ENCODE assay signal across 10 cellular contexts in genomic region chr15:26260517-26261133, GRCh38.
DNase-seq lines count a peak whose midpoint lies in the region; ATAC-seq, FAIRE-seq and TF ChIP-seq lines count a peak whose summit lies in the region.
"Had no signal": no experiment of that assay in that cellular context is flagged by ENCODE, and none has a peak within 500 bp of the region (broad histone marks: within the 10 kb centered on the region; RNA-seq: fewer than 3 reads in every experiment).

No MANE protein-coding gene starts in this region.

- FAIRE-seq in keratinocyte (lab: Jason Lieb, UNC): no peak
- FAIRE-seq in GM12892 (lab: Jason Lieb, UNC): no peak
- FAIRE-seq: GM18507 had no signal

- no peaks in the 10 kb centered on the region for H3K36me3 Mint-ChIP-seq in activated naive CD8-positive, alpha-beta T cell treated with anti-CD3 and anti-CD28 coated beads, Interleukin-2, amount 50 U/mL, for 24 hours (ENCODE audit: low read depth)

- H4K20me1 ChIP-seq in keratinocyte (ENCODE audit: control insufficient read depth, extremely low read depth, insufficient read depth, low read length): no peaks in the 10 kb centered on the region

- no peak overlapping the region for H3K4me2 ChIP-seq in keratinocyte (ENCODE audit: control insufficient read depth, extremely low read depth, insufficient read depth, low read depth, low read length)

- no peak overlapping the region for H3K4me3 Mint-ChIP-seq in activated naive CD8-positive, alpha-beta T cell treated with anti-CD3 and anti-CD28 coated beads, Interleukin-2, amount 50 U/mL, for 24 hours

- TF ChIP-seq POLR2A in suprapubic skin (IDR thresholded peaks at IDR 0.05) (no peak), GM12892 (IDR thresholded peaks at IDR 0.05; ENCODE audit: low read depth, low read length) (no peak)

- no peaks in the 10 kb centered on the region for H3K79me2 ChIP-seq in keratinocyte (ENCODE audit: control insufficient read depth, insufficient read depth, low read length)

- H3K27ac Mint-ChIP-seq in activated naive CD8-positive, alpha-beta T cell treated with anti-CD3 and anti-CD28 coated beads, Interleukin-2, amount 50 U/mL, for 24 hours: no peak overlapping the region

- peak; percentile 57 for DNase-seq in activated CD8-positive, alpha-beta memory T cell treated with anti-CD3 and anti-CD28 coated beads, Interleukin-2, amount 50 U/mL, for 48 hours
- DNase-seq in activated CD8-positive, alpha-beta memory T cell treated with anti-CD3 and anti-CD28 coated beads for 24 hours: no peak
- DNase-seq in NCI-H69 (lab: John Stamatoyannopoulos, UW) (peak; percentile 70), keratinocyte (ENCODE audit: low read depth, low spot score) (no peak), suprapubic skin (ENCODE audit: low spot score in 2 of 2) (no peak), GM12892 (ENCODE audit: insufficient read length) (no peak), NCI-H2196 treated with DMSO at 0.1 percent for 48 hours (lab: John Stamatoyannopoulos, UW; ENCODE audit: unreplicated experiment) (no peak)
- DNase-seq in activated naive CD8-positive, alpha-beta T cell treated with anti-CD3 and anti-CD28 coated beads, Interleukin-2, amount 50 U/mL, for 24 hours: peak; percentile 14

- no peaks in the 10 kb centered on the region for H3K9me1 ChIP-seq in keratinocyte (ENCODE audit: control insufficient read depth, extremely low read depth, insufficient read depth, low read length)

- H3K9me3 ChIP-seq in keratinocyte (ENCODE audit: control insufficient read depth, low read depth, low read length) (peaks cover 2% of the 10 kb centered on the region), suprapubic skin (no peaks in the 10 kb centered on the region)

- peaks cover 7% of the 10 kb centered on the region for H3K27me3 Mint-ChIP-seq in activated naive CD8-positive, alpha-beta T cell treated with anti-CD3 and anti-CD28 coated beads, Interleukin-2, amount 50 U/mL, for 24 hours

- no peak overlapping the region for H3K4me3 ChIP-seq in keratinocyte (ENCODE audit: control insufficient read depth in 2 of 3, extremely low read depth in 1 of 3, insufficient read depth in 2 of 3, low read depth in 1 of 3, low read length in 3 of 3)
- no peak overlapping the region for H3K4me3 ChIP-seq in suprapubic skin
- H3K4me3 ChIP-seq: skin epidermis had no signal

- WGBS in suprapubic skin: 46% methylated on average over 15 of the region's 17 CpGs

- H3K27me3 ChIP-seq in keratinocyte (ENCODE audit: control insufficient read depth, extremely low read depth, insufficient read depth, low read length) (no peaks in the 10 kb centered on the region), suprapubic skin (no peaks in the 10 kb centered on the region)

- H2AFZ ChIP-seq in keratinocyte (ENCODE audit: control insufficient read depth, low read length): no peak overlapping the region

- TF ChIP-seq CTCF in keratinocyte (optimal IDR thresholded peaks at IDR 0.05 in 1 of 3, IDR thresholded peaks at IDR 0.05 in 1 of 3, conservative IDR thresholded peaks at IDR 0.05 in 1 of 3; ENCODE audit: extremely low read depth in 1 of 3, insufficient read depth in 2 of 3, low read length in 3 of 3): peak in 2 of 3 experiments; percentile 43 to 78
- peak; percentile 29 to 81 for TF ChIP-seq CTCF in suprapubic skin (IDR thresholded peaks at IDR 0.05)

- H3K9ac ChIP-seq in keratinocyte (ENCODE audit: control insufficient read depth, extremely low read depth, insufficient read depth, low read length): no peak overlapping the region

- H3K4me1 ChIP-seq in keratinocyte (ENCODE audit: control insufficient read depth, extremely low read depth, insufficient read depth, low read length): no peaks in the 10 kb centered on the region
- H3K4me1 ChIP-seq in suprapubic skin: no peaks in the 10 kb centered on the region

- dilution Hi-C loops in keratinocyte (cut with MboI; ENCODE audit: extremely low pct_ligation_motif_present, low sequenced_read_pairs): no loop called here

- no peak for ATAC-seq in activated naive CD8-positive, alpha-beta T cell treated with anti-CD3 and anti-CD28 coated beads, Interleukin-2, amount 50 U/mL, for 24 hours

- no peak for TF ChIP-seq EP300 in suprapubic skin (IDR thresholded peaks at IDR 0.05)

- H3K9me3 Mint-ChIP-seq in activated naive CD8-positive, alpha-beta T cell treated with anti-CD3 and anti-CD28 coated beads, Interleukin-2, amount 50 U/mL, for 24 hours: no peaks in the 10 kb centered on the region

- H3K36me3 ChIP-seq in keratinocyte (ENCODE audit: control insufficient read depth in 2 of 2, extremely low read depth in 1 of 2, insufficient read depth in 2 of 2, low read length in 2 of 2): no peaks in the 10 kb centered on the region
- no peaks in the 10 kb centered on the region for H3K36me3 ChIP-seq in suprapubic skin

- H3K4me1 Mint-ChIP-seq in activated naive CD8-positive, alpha-beta T cell treated with anti-CD3 and anti-CD28 coated beads, Interleukin-2, amount 50 U/mL, for 24 hours: no peaks in the 10 kb centered on the region

- H3K27ac ChIP-seq in keratinocyte (ENCODE audit: control insufficient read depth, insufficient read depth, low read length) (no peak overlapping the region), suprapubic skin (no peak overlapping the region)
- H3K27ac ChIP-seq: skin epidermis had no signal

Comparison
In these comparisons a context has a peak if more than half of its experiments do, and no peak if none do; other contexts are left out.
1. DNase-seq: peak in activated CD8-positive, alpha-beta memory T cell treated with anti-CD3 and anti-CD28 coated beads, Interleukin-2, amount 50 U/mL, for 48 hours (single experiment), NCI-H69 (single experiment) and activated naive CD8-positive, alpha-beta T cell treated with anti-CD3 and anti-CD28 coated beads, Interleukin-2, amount 50 U/mL, for 24 hours (single experiment); none in activated CD8-positive, alpha-beta memory T cell treated with anti-CD3 and anti-CD28 coated beads for 24 hours (single experiment), keratinocyte (single experiment), suprapubic skin (0 of 2), GM12892 (single experiment) and NCI-H2196 treated with DMSO at 0.1 percent for 48 hours (single experiment).